ENCODE assay signal across 13 cellular contexts in the genomic region with DNA sequence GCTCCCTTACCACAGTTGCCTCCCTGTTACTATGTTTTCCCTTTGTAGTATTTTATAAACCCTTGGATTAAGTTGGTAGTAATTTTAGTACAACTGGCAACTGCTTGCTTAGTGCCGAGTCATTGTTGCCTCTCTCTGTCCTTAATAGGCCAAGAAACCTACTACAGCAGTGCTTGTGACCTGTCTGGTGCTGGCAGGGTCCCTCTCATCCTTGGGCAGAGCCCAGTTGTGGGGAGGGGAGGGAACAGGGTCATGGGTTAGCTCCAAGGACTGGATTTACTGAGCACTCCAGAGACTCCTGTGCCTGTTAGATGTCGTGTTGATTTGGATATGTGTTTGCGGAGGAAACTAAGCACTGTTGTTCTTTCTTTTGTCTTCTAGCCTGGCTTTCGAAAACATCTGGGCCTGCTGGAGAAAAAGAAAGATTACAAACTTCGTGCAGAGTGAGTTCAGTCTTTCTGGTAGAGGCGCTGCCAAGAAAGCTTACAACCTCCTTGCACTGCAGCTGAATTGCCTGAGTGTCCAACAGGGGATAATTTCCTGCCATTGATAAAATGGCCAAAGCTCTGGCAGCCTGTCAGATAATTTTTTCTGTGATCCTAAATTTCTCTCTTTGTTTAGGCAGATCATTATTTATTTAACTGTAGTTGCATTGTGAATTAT. TPM values are rescaled to one million over a fixed set of nuclear protein-coding genes. Genes with fewer than 3 reads are reported as not detected.
DNase-seq lines count a peak whose midpoint lies in the region; ATAC-seq and TF ChIP-seq lines count a peak whose summit lies in the region.
"Had no signal": no experiment of that assay in that cellular context is flagged by ENCODE, and none has a peak within 500 bp of the region (broad histone marks: within the 10 kb centered on the region; RNA-seq: fewer than 3 reads in every experiment).

No MANE protein-coding gene starts in this region.

- H3K36me3 ChIP-seq in iPS-15b (ENCODE audit: control insufficient read depth, insufficient read depth, low read length), result peaks cover 27% of the 10 kb centered on the region

- intact Hi-C loops in activated CD4-positive, alpha-beta T cell treated with anti-CD3 and anti-CD28 coated beads for 36 hours (cut with DNase I, micrococcal nuclease), result no loop called here
- intact Hi-C loops in head of caudate nucleus (cut with DNase I), result no loop called here

- ATAC-seq in activated CD4-positive, alpha-beta T cell treated with anti-CD3 and anti-CD28 coated beads for 36 hours, result no peak
- no peak for ATAC-seq in stimulated activated memory B cell treated with anti-CD40 and anti-IgM and Interleukin-4, amounts not matched to agents 10 μg/mL and 1 μg/mL and 100 μg/mL, for 72 hours

- peak overlapping the region; percentile 12 for H3K9ac ChIP-seq in iPS-15b (ENCODE audit: low read depth, low read length)

- no peak for TF ChIP-seq CTCF in brain (conservative IDR thresholded peaks at IDR 0.05)

- H3K4me1 Mint-ChIP-seq in activated CD4-positive, alpha-beta T cell treated with anti-CD3 and anti-CD28 coated beads for 36 hours, result peaks cover 28% of the 10 kb centered on the region
- peaks cover 58% of the 10 kb centered on the region for H3K4me1 Mint-ChIP-seq in brain
- peaks cover 31% of the 10 kb centered on the region for H3K4me1 Mint-ChIP-seq in stimulated activated memory B cell treated with anti-CD40 and anti-IgM and Interleukin-4, amounts not matched to agents 10 μg/mL and 1 μg/mL and 100 μg/mL, for 72 hours

- no peaks in the 10 kb centered on the region for H3K27me3 ChIP-seq in iPS-15b (ENCODE audit: control insufficient read depth, insufficient read depth, low read length)
- H3K27me3 ChIP-seq: thyroid gland had no signal

- peak overlapping the region; percentile 49 for H3K27ac Mint-ChIP-seq in activated CD4-positive, alpha-beta T cell treated with anti-CD3 and anti-CD28 coated beads for 36 hours
- peak overlapping the region in 4 of 5 experiments; percentile 48 to 96 (median 74) for H3K27ac Mint-ChIP-seq in brain
- H3K27ac Mint-ChIP-seq in stimulated activated memory B cell treated with anti-CD40 and anti-IgM and Interleukin-4, amounts not matched to agents 10 μg/mL and 1 μg/mL and 100 μg/mL, for 72 hours, result peak overlapping the region; percentile 11

- H3K36me3 Mint-ChIP-seq in activated CD4-positive, alpha-beta T cell treated with anti-CD3 and anti-CD28 coated beads for 36 hours (ENCODE audit: low read depth), result peaks cover 48% of the 10 kb centered on the region
- peaks cover 45% of the 10 kb centered on the region for H3K36me3 Mint-ChIP-seq in brain
- peaks cover 37% of the 10 kb centered on the region for H3K36me3 Mint-ChIP-seq in stimulated activated memory B cell treated with anti-CD40 and anti-IgM and Interleukin-4, amounts not matched to agents 10 μg/mL and 1 μg/mL and 100 μg/mL, for 72 hours

- no peak overlapping the region for H3K4me3 ChIP-seq in iPS-15b (ENCODE audit: low read depth, low read length)
- H3K4me3 ChIP-seq: thyroid gland had no signal

- no peak for DNase-seq in activated CD4-positive, alpha-beta T cell treated with anti-CD3 and anti-CD28 coated beads for 36 hours
- DNase-seq in activated CD4-positive, alpha-beta T cell treated with anti-CD3 and anti-CD28 coated beads for 4 hours, result no peak
- DNase-seq in head of caudate nucleus (no peak), NCI-H2196 (lab: John Stamatoyannopoulos, UW; ENCODE audit: unreplicated experiment) (no peak), DMS53 treated with DMSO at 0.1 percent for 48 hours (lab: John Stamatoyannopoulos, UW; ENCODE audit: unreplicated experiment) (no peak)
- DNase-seq: activated CD8-positive, alpha-beta memory T cell treated with anti-CD3 and anti-CD28 coated beads, Interleukin-2, amount 50 U/mL, for 48 hours; GF-D8; NCI-H2171 treated with DMSO at 0.1 percent for 48 hours; thyroid gland had no signal

- POLR2A ChIA-PET in activated CD4-positive, alpha-beta T cell treated with anti-CD3 and anti-CD28 coated beads for 36 hours (lab: Charles Lee), result no interaction called here

- no peaks in the 10 kb centered on the region for H3K9me3 Mint-ChIP-seq in activated CD4-positive, alpha-beta T cell treated with anti-CD3 and anti-CD28 coated beads for 36 hours (ENCODE audit: low read depth)
- H3K9me3 Mint-ChIP-seq in brain, result peaks cover 0 to 6% (median 0%) of the 10 kb centered on the region in 5 experiments
- no peaks in the 10 kb centered on the region for H3K9me3 Mint-ChIP-seq in stimulated activated memory B cell treated with anti-CD40 and anti-IgM and Interleukin-4, amounts not matched to agents 10 μg/mL and 1 μg/mL and 100 μg/mL, for 72 hours
- H3K9me3 Mint-ChIP-seq: memory B cell had no signal

- H3K4me1 ChIP-seq in iPS-15b (ENCODE audit: control insufficient read depth, insufficient read depth, low read length), result peaks cover 2% of the 10 kb centered on the region

- no peaks in the 10 kb centered on the region for H3K27me3 Mint-ChIP-seq in activated CD4-positive, alpha-beta T cell treated with anti-CD3 and anti-CD28 coated beads for 36 hours
- peaks cover 11% of the 10 kb centered on the region for H3K27me3 Mint-ChIP-seq in brain
- no peaks in the 10 kb centered on the region for H3K27me3 Mint-ChIP-seq in stimulated activated memory B cell treated with anti-CD40 and anti-IgM and Interleukin-4, amounts not matched to agents 10 μg/mL and 1 μg/mL and 100 μg/mL, for 72 hours
- H3K27me3 Mint-ChIP-seq: memory B cell had no signal

- no peak overlapping the region for H3K4me3 Mint-ChIP-seq in activated CD4-positive, alpha-beta T cell treated with anti-CD3 and anti-CD28 coated beads for 36 hours
- H3K4me3 Mint-ChIP-seq in brain, result peak overlapping the region in 2 of 5 experiments; percentile 45 to 79
- no peak overlapping the region for H3K4me3 Mint-ChIP-seq in stimulated activated memory B cell treated with anti-CD40 and anti-IgM and Interleukin-4, amounts not matched to agents 10 μg/mL and 1 μg/mL and 100 μg/mL, for 72 hours
- H3K4me3 Mint-ChIP-seq: memory B cell had no signal

- CTCF ChIA-PET in activated CD4-positive, alpha-beta T cell treated with anti-CD3 and anti-CD28 coated beads for 36 hours (lab: Charles Lee), result interaction anchor here (0.6 to 2.1 kb wide), 3 partner anchors 13 to 785 kb away, joined by 3 to 7 read pairs (median 3); no protein-coding TSS in a partner anchor

- H3K9me3 ChIP-seq in iPS-15b (ENCODE audit: control insufficient read depth, insufficient read depth, low read length), result no peaks in the 10 kb centered on the region
- H3K9me3 ChIP-seq: thyroid gland had no signal

RNA-seq across cellular contexts. Expression of gene UTP11, which starts 3.6 kb away (rescaled TPM):
- 10 to 100 TPM; 68.9 to 82.4 TPM for total RNA-seq in activated CD4-positive, alpha-beta T cell treated with anti-CD3 and anti-CD28 coated beads for 36 hours
- polyA plus RNA-seq in brain (ENCODE audit: insufficient read depth, low read depth, low replicate concordance), result 29.6 TPM

RNA-seq across cellular contexts. Expression of gene FHL3, which starts 10.8 kb away (rescaled TPM):
- 10 to 100 TPM; 21.1 to 23.8 TPM for total RNA-seq in activated CD4-positive, alpha-beta T cell treated with anti-CD3 and anti-CD28 coated beads for 36 hours
- 12.8 TPM for polyA plus RNA-seq in brain (ENCODE audit: insufficient read depth, low read depth, low replicate concordance)

RNA-seq across cellular contexts. Expression of gene SF3A3, which starts 26.3 kb away (rescaled TPM):
- total RNA-seq in activated CD4-positive, alpha-beta T cell treated with anti-CD3 and anti-CD28 coated beads for 36 hours, result 100 to 1,000 TPM; 131 TPM
- polyA plus RNA-seq in brain (ENCODE audit: insufficient read depth, low read depth, low replicate concordance), result 88.2 TPM

RNA-seq across cellular contexts. Expression of gene POU3F1, which starts 30.5 kb away (rescaled TPM):
- total RNA-seq in activated CD4-positive, alpha-beta T cell treated with anti-CD3 and anti-CD28 coated beads for 36 hours, result under 1 TPM; 0.11 to 0.26 TPM
- 0.81 TPM for polyA plus RNA-seq in brain (ENCODE audit: insufficient read depth, low read depth, low replicate concordance)
- total RNA-seq: thyroid gland had no signal

Comparison
In these comparisons a context has a peak if more than half of its experiments do, and no peak if none do; other contexts are left out.
1. H3K27ac Mint-ChIP-seq: peak in every context shown above with its lines; median percentile 74 in brain; 49 in activated CD4-positive, alpha-beta T cell treated with anti-CD3 and anti-CD28 coated beads for 36 hours; 11 in stimulated activated memory B cell treated with anti-CD40 and anti-IgM and Interleukin-4, amounts not matched to agents 10 μg/mL and 1 μg/mL and 100 μg/mL, for 72 hours.